In the genomic region with DNA sequence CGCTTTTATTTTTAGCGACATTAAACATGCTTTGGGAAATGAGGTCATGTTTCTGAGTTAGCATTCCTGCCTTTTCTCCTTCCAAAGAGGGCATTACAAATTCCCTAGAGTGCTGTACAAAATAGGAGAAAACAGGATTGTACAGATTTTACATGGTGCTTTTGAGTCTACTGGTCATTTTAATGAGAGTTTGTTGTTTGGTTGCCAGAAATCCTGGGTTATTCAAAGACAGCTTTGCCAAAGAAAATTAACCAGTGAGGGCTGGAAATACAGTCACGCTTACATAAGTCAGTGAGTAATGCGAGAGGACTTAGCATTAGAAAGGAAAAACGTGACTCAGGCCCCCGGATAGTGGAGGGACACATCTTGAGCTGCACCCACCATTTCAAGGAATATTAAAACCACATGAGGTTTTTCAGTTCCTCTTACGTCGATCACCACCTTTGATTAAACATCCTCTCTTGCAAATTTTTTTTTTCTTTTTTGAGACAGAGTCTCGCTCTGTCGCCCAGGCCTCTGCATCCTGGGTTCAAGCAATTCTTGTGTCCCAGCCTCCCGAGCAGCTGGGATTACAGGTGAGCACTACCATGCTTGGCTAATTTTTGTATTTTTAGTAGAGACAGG, we compare ENCODE assay signal across 8 cellular contexts. TPM values are rescaled to one million over a fixed set of nuclear protein-coding genes. Genes with fewer than 3 reads are reported as not detected.
A peak's percentile ranks its signal among the peaks of the same experiment; 100 is the strongest.
DNase-seq lines count a peak whose midpoint lies in the region; ATAC-seq lines count a peak whose summit lies in the region.

No MANE protein-coding gene starts in this region.

- no peaks in the 10 kb centered on the region for H3K36me3 ChIP-seq in H7 (replicated peaks; ENCODE audit: control insufficient read depth, insufficient read depth, low read length)

- DNase-seq in COLO829 (ENCODE audit: low spot score) (peak; percentile 35), H7 (peak; percentile 23), RPMI8226 (peak; percentile 78), kidney glomerular epithelial cell (lab: John Stamatoyannopoulos, UW) (peak; percentile 95), NCI-H82 treated with DMSO at 0.1 percent for 48 hours (lab: John Stamatoyannopoulos, UW; ENCODE audit: unreplicated experiment) (no peak)
- peak; percentile 50 for DNase-seq in activated naive CD8-positive, alpha-beta T cell treated with anti-CD3 and anti-CD28 coated beads, Interleukin-2, amount 50 U/mL, for 16 hours (ENCODE audit: low read depth, low spot score)
- peak; percentile 70 for DNase-seq in stimulated activated CD8-positive, alpha-beta memory T cell treated with anti-CD3 and anti-CD28 coated beads, Interleukin-4, amount 100 ng/mL, for 48 hours

- no peak overlapping the region for H3K4me3 ChIP-seq in H7 (ENCODE audit: insufficient read depth, low read depth, low read length)

- no peaks in the 10 kb centered on the region for H3K27me3 ChIP-seq in H7 (ENCODE audit: control insufficient read depth, insufficient read depth, low read length)

- ATAC-seq in HG03520 (IDR thresholded peaks at IDR 0.05; ENCODE audit: unreplicated experiment) = no peak

RNA-seq across cellular contexts. Expression of gene SACS, which starts 55.4 kb away (rescaled TPM):
- 40.7 and 42.6 TPM in 2 replicates for total RNA-seq in H7 (2014; rRNA removed; shearing (Covaris generic))
